ENCODE assay signal across 14 cellular contexts in the genomic region with DNA sequence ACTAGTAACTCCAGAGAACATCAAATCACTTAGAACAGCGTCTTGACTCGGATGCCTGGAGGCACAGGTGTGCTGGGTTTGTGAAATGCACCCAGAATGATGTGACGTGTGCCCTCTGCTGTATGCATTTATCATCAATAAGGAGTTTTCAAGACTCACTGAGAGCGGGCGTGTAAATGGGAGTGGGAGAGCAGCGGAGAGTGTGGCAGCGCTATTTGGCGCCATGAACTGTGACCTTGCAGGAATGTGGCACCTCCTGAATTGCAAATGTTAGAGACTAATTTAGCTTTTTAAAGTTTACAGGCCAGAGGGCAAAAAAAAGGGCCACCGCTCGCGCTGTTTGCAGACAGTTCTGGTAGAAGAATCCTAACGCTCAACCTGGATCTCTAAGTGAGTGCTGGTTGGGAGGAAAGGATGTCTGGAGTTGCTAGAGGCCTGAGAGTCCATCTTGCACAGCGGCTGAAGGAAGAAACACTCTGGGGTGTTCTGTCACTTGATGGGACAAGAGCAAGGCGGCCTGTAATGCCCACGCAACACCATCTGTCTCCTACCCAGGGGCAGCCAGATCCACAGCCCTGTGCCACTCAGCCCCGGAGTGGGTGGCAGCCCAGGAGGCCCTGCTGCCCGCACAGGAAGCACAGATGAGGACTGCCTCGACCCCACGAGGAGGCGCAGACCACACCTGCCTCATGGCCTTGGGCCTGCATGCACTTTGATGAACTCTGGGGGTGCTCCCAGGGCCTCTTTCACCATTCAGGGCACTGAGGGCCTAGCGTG. TPM values are rescaled to one million over a fixed set of nuclear protein-coding genes. Genes with fewer than 3 reads are reported as not detected.
DNase-seq lines count a peak whose midpoint lies in the region; ATAC-seq, FAIRE-seq and TF ChIP-seq lines count a peak whose summit lies in the region.
"Had no signal": no experiment of that assay in that cellular context is flagged by ENCODE, and none has a peak within 500 bp of the region (broad histone marks: within the 10 kb centered on the region; RNA-seq: fewer than 3 reads in every experiment).

No MANE protein-coding gene starts in this region.

- H3K27me3 ChIP-seq in HepG2 (ENCODE audit: control insufficient read depth in 1 of 2, insufficient read depth in 2 of 2, low read length in 2 of 2): no peaks in the 10 kb centered on the region
- H3K27me3 ChIP-seq in right lobe of liver: no peaks in the 10 kb centered on the region
- no peaks in the 10 kb centered on the region for H3K27me3 ChIP-seq in foreskin keratinocyte
- H3K27me3 ChIP-seq: suprapubic skin had no signal

- H3K4me1 ChIP-seq in HepG2 (ENCODE audit: insufficient read depth, low read length) (peaks cover 100% of the 10 kb centered on the region), right lobe of liver (peaks cover 0 to 75% (median 40%) of the 10 kb centered on the region in 4 donors), foreskin keratinocyte (no peaks in the 10 kb centered on the region)

- H3K36me3 ChIP-seq in HepG2 (replicated peaks in 1 of 2; ENCODE audit: control insufficient read depth in 1 of 2, insufficient read depth in 2 of 2, low read length in 2 of 2) (peaks cover 0 to 7% of the 10 kb centered on the region in 2 experiments; a peak in 2 of 5 replicates), right lobe of liver (no peaks in the 10 kb centered on the region)

- no peaks in the 10 kb centered on the region for H3K27me3 Mint-ChIP-seq in T-helper 17 cell
- no peaks in the 10 kb centered on the region for H3K27me3 Mint-ChIP-seq in type B pancreatic cell

- BruUV-seq in HepG2 (replicated peaks; lab: Mats Ljungman, UMichigan): no TSS peak

- intact Hi-C loops in HepG2 (cut with micrococcal nuclease; ENCODE audit: unreplicated experiment): no loop called here
- intact Hi-C loops in right lobe of liver (cut with DNase I): no loop called here

- CTCF ChIA-PET in HepG2 (lab: Yijun Ruan, JAX; ENCODE audit: low intra/inter-chr PET ratio, low total read pairs): no interaction called here

- no peak for FAIRE-seq in HepG2 (lab: Jason Lieb, UNC)

- H3K4me2 ChIP-seq in HepG2 (ENCODE audit: low read depth, low read length): no peak overlapping the region
- H3K4me2 ChIP-seq: KMS-11 had no signal

- peak overlapping the region; percentile 12; the same call in 1 of the 2 replicates for H3K9ac ChIP-seq in HepG2 (ENCODE audit: insufficient read depth, low read depth, low read length)
- H3K9ac ChIP-seq: KMS-11 had no signal

- peak overlapping the region; percentile 58 for H3K4me3 Mint-ChIP-seq in T-helper 17 cell
- H3K4me3 Mint-ChIP-seq in type B pancreatic cell: peak overlapping the region; percentile 60

- H2AFZ ChIP-seq in HepG2 (ENCODE audit: low read length): no peak overlapping the region

- peaks cover 89% of the 10 kb centered on the region for H3K79me2 ChIP-seq in HepG2 (ENCODE audit: insufficient read depth, low read length)

- peaks cover 5% of the 10 kb centered on the region; the same call in 1 of the 2 replicates for H4K20me1 ChIP-seq in HepG2 (ENCODE audit: insufficient read depth, low read length)

- no peak for TF ChIP-seq RAD21 in HepG2 (CRISPR knock-in tag; IDR thresholded peaks at IDR 0.05)

- TF ChIP-seq CTCF in HepG2 (CRISPR knock-in tag; IDR thresholded peaks at IDR 0.05) (no peak), right lobe of liver (IDR thresholded peaks at IDR 0.05) (no peak), foreskin keratinocyte (conservative IDR thresholded peaks at IDR 0.05) (peak; percentile 9), type B pancreatic cell (conservative IDR thresholded peaks at IDR 0.05) (no peak)

- POLR2A ChIA-PET in HepG2 (lab: Yijun Ruan, JAX): interaction anchor here (3.4 kb wide), 1 partner anchor 54 kb away, joined by 13 read pairs; the partner anchor contains the start of genes NDUFA11 and VMAC

- peak overlapping the region; percentile 43 for H3K27ac ChIP-seq in HepG2 (ENCODE audit: extremely low read length, insufficient read depth, low read length)
- H3K27ac ChIP-seq in right lobe of liver: no peak overlapping the region
- H3K27ac ChIP-seq in foreskin keratinocyte: no peak overlapping the region
- H3K27ac ChIP-seq: KMS-11, suprapubic skin had no signal

- peak overlapping the region; percentile 99 for H3K27ac Mint-ChIP-seq in T-helper 17 cell
- H3K27ac Mint-ChIP-seq in type B pancreatic cell: peak overlapping the region; percentile 88

- TF ChIP-seq POLR2A in HepG2 (IDR thresholded peaks at IDR 0.05; ENCODE audit: insufficient read depth in 1 of 2, low read depth in 2 of 2, low read length in 2 of 2) (no peak), right lobe of liver (IDR thresholded peaks at IDR 0.05) (no peak)

- H3K4me1 Mint-ChIP-seq in T-helper 17 cell: peaks cover 55% of the 10 kb centered on the region
- peaks cover 71% of the 10 kb centered on the region for H3K4me1 Mint-ChIP-seq in type B pancreatic cell (ENCODE audit: unreplicated experiment)

- WGBS in HepG2 (ENCODE audit: low lambda C conversion rate): 82% methylated on average over 16 of the region's 21 CpGs
- WGBS in right lobe of liver (ENCODE audit: insufficient coverage, low coverage, low lambda C conversion rate, missing lambda C conversion rate): 58% methylated on average over 8 of the region's 21 CpGs

- DNase-seq in HepG2 (ENCODE audit: low spot score) (no peak), right lobe of liver (no peak), T-helper 17 cell (no peak), foreskin keratinocyte (no peak), type B pancreatic cell (ENCODE audit: extremely low spot score, unreplicated experiment) (no peak), NCI-H2029 treated with DMSO at 0.1 percent for 48 hours (lab: John Stamatoyannopoulos, UW) (no peak)
- DNase-seq: foreskin fibroblast, GF-D8, NCI-H187 treated with DMSO at 0.1 percent for 48 hours had no signal

- in situ Hi-C loops in HepG2 (cut with HindIII; ENCODE audit: extremely low pct_ligation_motif_present, low pct_unique_long_range_greater_than_20kb): no loop called here

- ATAC-seq in HepG2: no peak
- ATAC-seq in right lobe of liver: no peak
- ATAC-seq in T-helper 17 cell: no peak
- no peak for ATAC-seq in foreskin keratinocyte
- no peak for ATAC-seq in HG03378 (IDR thresholded peaks at IDR 0.05; ENCODE audit: unreplicated experiment)
- ATAC-seq: sciatic nerve had no signal

- no peak overlapping the region for H3K4me3 ChIP-seq in HepG2 (replicated peaks in 1 of 3; ENCODE audit: insufficient read depth in 1 of 3, low read depth in 2 of 3, low read length in 3 of 3)
- H3K4me3 ChIP-seq in right lobe of liver: no peak overlapping the region
- H3K4me3 ChIP-seq: coronary artery, suprapubic skin had no signal

- H3K9me3 ChIP-seq in HepG2 (ENCODE audit: low read length) (no peaks in the 10 kb centered on the region), right lobe of liver (no peaks in the 10 kb centered on the region), T-helper 17 cell (ENCODE audit: control insufficient read depth, low read length, poor library complexity, severe bottlenecking) (no peaks in the 10 kb centered on the region)
- H3K9me3 ChIP-seq: suprapubic skin had no signal

- TF ChIP-seq EP300 in HepG2 (IDR thresholded peaks at IDR 0.05; ENCODE audit: low read depth in 2 of 2, low read length in 2 of 2) (no peak), HepG2 (CRISPR knock-in tag; IDR thresholded peaks at IDR 0.05; ENCODE audit: borderline replicate concordance) (no peak)

- H3K9me3 Mint-ChIP-seq in type B pancreatic cell: no peaks in the 10 kb centered on the region

- no peaks in the 10 kb centered on the region for H3K36me3 Mint-ChIP-seq in T-helper 17 cell (ENCODE audit: low read depth)
- H3K36me3 Mint-ChIP-seq in type B pancreatic cell: no peaks in the 10 kb centered on the region

RNA-seq across cellular contexts. Expression of gene RANBP3, which starts 19.7 kb away (rescaled TPM):
- total RNA-seq in HepG2 (2016; rRNA removed; fragmentation: Illumina TruSeq; extraction: Trizol) (37.2 and 39.5 TPM in 2 replicates), right lobe of liver (10 to 100 TPM; 21.7 to 49.5 (median 24.5) TPM), T-helper 17 cell (10 to 100 TPM; 76.8 to 86.9 TPM), foreskin keratinocyte (54.7 and 56.3 TPM in 2 replicates), type B pancreatic cell (ENCODE audit: low replicate concordance) (75.5 and 92.4 TPM in 2 replicates)
- total RNA-seq in HepG2 (2016; cell fraction: cytosol; rRNA removed; fragmentation: Illumina TruSeq; extraction: Trizol; ENCODE audit: low read depth): 15.1 and 18.2 TPM in 2 replicates
- total RNA-seq in HepG2 (2016; cell fraction: insoluble cytoplasmic fraction; rRNA removed; fragmentation: Illumina TruSeq; extraction: Trizol): 27.1 and 40.8 TPM in 2 replicates
- 19.4 and 20.4 TPM in 2 replicates for total RNA-seq in HepG2 (2016; cell fraction: membrane; rRNA removed; fragmentation: Illumina TruSeq; extraction: Trizol)
- 47.7 and 56.8 TPM in 2 replicates for total RNA-seq in HepG2 (2016; cell fraction: nucleus; rRNA removed; fragmentation: Illumina TruSeq; extraction: Trizol)
- polyA plus RNA-seq in HepG2 (2011; rRNA removed) (149 and 151 TPM in 2 replicates), foreskin keratinocyte (47.2 and 53.1 TPM in 2 replicates)
- 91.7 and 149 TPM in 2 replicates for polyA plus RNA-seq in HepG2 (2011; cell fraction: cytosol; rRNA removed)
- 233 and 293 TPM in 2 replicates for polyA plus RNA-seq in HepG2 (2011; cell fraction: nucleus; rRNA removed)
- polyA plus RNA-seq in HepG2 (2012): 62.1 and 64.6 TPM in 2 replicates
- polyA plus RNA-seq in HepG2 (2016; cell fraction: cytosol; fragmentation: Illumina TruSeq; extraction: Trizol; ENCODE audit: low read depth): 10.3 and 11.7 TPM in 2 replicates
- 53.5 and 62.0 TPM in 2 replicates for polyA plus RNA-seq in HepG2 (2016; cell fraction: insoluble cytoplasmic fraction; fragmentation: Illumina TruSeq; extraction: Trizol; ENCODE audit: low read depth)
- 18.2 and 24.3 TPM in 2 replicates for polyA plus RNA-seq in HepG2 (2016; cell fraction: membrane; fragmentation: Illumina TruSeq; extraction: Trizol; ENCODE audit: low read depth)
- polyA plus RNA-seq in HepG2 (2016; cell fraction: nucleus; fragmentation: Illumina TruSeq; extraction: Trizol; ENCODE audit: insufficient read depth, low read depth): 127 and 170 TPM in 2 replicates
- 43.2 and 193 TPM in 2 replicates for polyA minus RNA-seq in HepG2 (2011; rRNA and poly(A)+ RNA removed; ENCODE audit: low replicate concordance)
- polyA minus RNA-seq in HepG2 (2011; cell fraction: cytosol; rRNA and poly(A)+ RNA removed): 76.9 and 86.6 TPM in 2 replicates
- polyA minus RNA-seq in HepG2 (2011; cell fraction: nucleus; rRNA and poly(A)+ RNA removed): 74.3 and 80.3 TPM in 2 replicates

RNA-seq across cellular contexts. Expression of gene CAPS, which starts 44.2 kb away (rescaled TPM):
- 1.7 and 3.1 TPM in 2 replicates for total RNA-seq in HepG2 (2016; rRNA removed; fragmentation: Illumina TruSeq; extraction: Trizol)
- total RNA-seq in HepG2 (2016; cell fraction: cytosol; rRNA removed; fragmentation: Illumina TruSeq; extraction: Trizol; ENCODE audit: low read depth): 0.40 and 0.53 TPM in 2 replicates
- total RNA-seq in HepG2 (2016; cell fraction: insoluble cytoplasmic fraction; rRNA removed; fragmentation: Illumina TruSeq; extraction: Trizol): 1.1 and 3.0 TPM in 2 replicates
- total RNA-seq in HepG2 (2016; cell fraction: membrane; rRNA removed; fragmentation: Illumina TruSeq; extraction: Trizol): 1.2 and 1.4 TPM in 2 replicates
- total RNA-seq in HepG2 (2016; cell fraction: nucleus; rRNA removed; fragmentation: Illumina TruSeq; extraction: Trizol): 2.6 and 2.9 TPM in 2 replicates
- 3.1 and 4.5 TPM in 2 replicates for polyA plus RNA-seq in HepG2 (2011; rRNA removed)
- polyA plus RNA-seq in HepG2 (2011; cell fraction: cytosol; rRNA removed): 2.9 and 3.5 TPM in 2 replicates
- 19.5 and 22.9 TPM in 2 replicates for polyA plus RNA-seq in HepG2 (2011; cell fraction: nucleus; rRNA removed)
- 1.8 and 1.9 TPM in 2 replicates for polyA plus RNA-seq in HepG2 (2012)
- polyA plus RNA-seq in HepG2 (2016; cell fraction: cytosol; fragmentation: Illumina TruSeq; extraction: Trizol; ENCODE audit: low read depth): 0.40 and 0.43 TPM in 2 replicates
- 1.1 and 1.4 TPM in 2 replicates for polyA plus RNA-seq in HepG2 (2016; cell fraction: insoluble cytoplasmic fraction; fragmentation: Illumina TruSeq; extraction: Trizol; ENCODE audit: low read depth)
- 0.61 and 0.87 TPM in 2 replicates for polyA plus RNA-seq in HepG2 (2016; cell fraction: membrane; fragmentation: Illumina TruSeq; extraction: Trizol; ENCODE audit: low read depth)
- polyA plus RNA-seq in HepG2 (2016; cell fraction: nucleus; fragmentation: Illumina TruSeq; extraction: Trizol; ENCODE audit: insufficient read depth, low read depth): 10.1 and 13.8 TPM in 2 replicates
- polyA minus RNA-seq in HepG2 (2011; rRNA and poly(A)+ RNA removed; ENCODE audit: low replicate concordance): 0.28 and 3.1 TPM in 2 replicates
- polyA minus RNA-seq in HepG2 (2011; cell fraction: cytosol; rRNA and poly(A)+ RNA removed): 0.40 and 1.1 TPM in 2 replicates
- 3.0 and 3.1 TPM in 2 replicates for polyA minus RNA-seq in HepG2 (2011; cell fraction: nucleus; rRNA and poly(A)+ RNA removed)
- 1 to 10 TPM; 1.1 to 7.9 (median 5.0) TPM for total RNA-seq in right lobe of liver
- total RNA-seq in T-helper 17 cell: 10 to 100 TPM; 41.0 to 47.1 TPM
- total RNA-seq in foreskin keratinocyte: 1.4 and 2.6 TPM in 2 replicates
- polyA plus RNA-seq in foreskin keratinocyte: 1.4 and 2.9 TPM in 2 replicates
- 13.9 and 14.1 TPM in 2 replicates for total RNA-seq in type B pancreatic cell (ENCODE audit: low replicate concordance)

RNA-seq across cellular contexts. Expression of gene VMAC, which starts 53.6 kb away (rescaled TPM):
- total RNA-seq in HepG2 (2016; rRNA removed; fragmentation: Illumina TruSeq; extraction: Trizol): 1.2 and 2.4 TPM in 2 replicates
- total RNA-seq in HepG2 (2016; cell fraction: cytosol; rRNA removed; fragmentation: Illumina TruSeq; extraction: Trizol; ENCODE audit: low read depth): 1.2 and 2.0 TPM in 2 replicates
- 1.1 and 2.6 TPM in 2 replicates for total RNA-seq in HepG2 (2016; cell fraction: insoluble cytoplasmic fraction; rRNA removed; fragmentation: Illumina TruSeq; extraction: Trizol)
- total RNA-seq in HepG2 (2016; cell fraction: membrane; rRNA removed; fragmentation: Illumina TruSeq; extraction: Trizol): 1.6 and 2.0 TPM in 2 replicates
- 2.4 and 2.8 TPM in 2 replicates for total RNA-seq in HepG2 (2016; cell fraction: nucleus; rRNA removed; fragmentation: Illumina TruSeq; extraction: Trizol)
- 2.4 and 3.1 TPM in 2 replicates for polyA plus RNA-seq in HepG2 (2011; rRNA removed)
- polyA plus RNA-seq in HepG2 (2011; cell fraction: cytosol; rRNA removed): 1.3 and 1.9 TPM in 2 replicates
- polyA plus RNA-seq in HepG2 (2011; cell fraction: nucleus; rRNA removed): 12.9 and 13.7 TPM in 2 replicates
- 0.61 and 1.0 TPM in 2 replicates for polyA plus RNA-seq in HepG2 (2012)
- 0.49 and 0.65 TPM in 2 replicates for polyA plus RNA-seq in HepG2 (2016; cell fraction: cytosol; fragmentation: Illumina TruSeq; extraction: Trizol; ENCODE audit: low read depth)
- 0.78 and 1.4 TPM in 2 replicates for polyA plus RNA-seq in HepG2 (2016; cell fraction: insoluble cytoplasmic fraction; fragmentation: Illumina TruSeq; extraction: Trizol; ENCODE audit: low read depth)
- polyA plus RNA-seq in HepG2 (2016; cell fraction: membrane; fragmentation: Illumina TruSeq; extraction: Trizol; ENCODE audit: low read depth): 0.82 and 0.91 TPM in 2 replicates
- polyA plus RNA-seq in HepG2 (2016; cell fraction: nucleus; fragmentation: Illumina TruSeq; extraction: Trizol; ENCODE audit: insufficient read depth, low read depth): 4.8 and 5.0 TPM in 2 replicates
- polyA minus RNA-seq in HepG2 (2011; rRNA and poly(A)+ RNA removed; ENCODE audit: low replicate concordance): 0.33 and 2.8 TPM in 2 replicates
- polyA minus RNA-seq in HepG2 (2011; cell fraction: cytosol; rRNA and poly(A)+ RNA removed): 0.59 and 1.2 TPM in 2 replicates
- polyA minus RNA-seq in HepG2 (2011; cell fraction: nucleus; rRNA and poly(A)+ RNA removed): 3.7 and 4.2 TPM in 2 replicates
- total RNA-seq in right lobe of liver: 1 to 10 TPM; 1.7 to 3.9 (median 2.8) TPM
- 10 to 100 TPM; 24.6 TPM for total RNA-seq in T-helper 17 cell
- 1.5 and 2.1 TPM in 2 replicates for total RNA-seq in foreskin keratinocyte
- polyA plus RNA-seq in foreskin keratinocyte: 0.89 and 1.2 TPM in 2 replicates
- 7.1 and 7.4 TPM in 2 replicates for total RNA-seq in type B pancreatic cell (ENCODE audit: low replicate concordance)

RNA-seq across cellular contexts. Expression of gene NDUFA11, which starts 54.7 kb away (rescaled TPM):
- total RNA-seq in HepG2 (2016; rRNA removed; fragmentation: Illumina TruSeq; extraction: Trizol) (378 and 396 TPM in 2 replicates), right lobe of liver (100 to 1,000 TPM; 108 to 161 (median 157) TPM), T-helper 17 cell (100 to 1,000 TPM; 102 to 108 TPM), foreskin keratinocyte (283 and 287 TPM in 2 replicates), type B pancreatic cell (ENCODE audit: low replicate concordance) (253 and 265 TPM in 2 replicates)
- 206 and 277 TPM in 2 replicates for total RNA-seq in HepG2 (2016; cell fraction: cytosol; rRNA removed; fragmentation: Illumina TruSeq; extraction: Trizol; ENCODE audit: low read depth)
- 384 and 456 TPM in 2 replicates for total RNA-seq in HepG2 (2016; cell fraction: insoluble cytoplasmic fraction; rRNA removed; fragmentation: Illumina TruSeq; extraction: Trizol)
- total RNA-seq in HepG2 (2016; cell fraction: membrane; rRNA removed; fragmentation: Illumina TruSeq; extraction: Trizol): 192 and 280 TPM in 2 replicates
- total RNA-seq in HepG2 (2016; cell fraction: nucleus; rRNA removed; fragmentation: Illumina TruSeq; extraction: Trizol): 124 and 130 TPM in 2 replicates
- polyA plus RNA-seq in HepG2 (2011; rRNA removed) (286 and 302 TPM in 2 replicates), foreskin keratinocyte (511 and 568 TPM in 2 replicates)
- 407 and 879 TPM in 2 replicates for polyA plus RNA-seq in HepG2 (2011; cell fraction: cytosol; rRNA removed)
- 341 and 384 TPM in 2 replicates for polyA plus RNA-seq in HepG2 (2011; cell fraction: nucleus; rRNA removed)
- polyA plus RNA-seq in HepG2 (2012): 182 and 188 TPM in 2 replicates
- polyA plus RNA-seq in HepG2 (2016; cell fraction: cytosol; fragmentation: Illumina TruSeq; extraction: Trizol; ENCODE audit: low read depth): 245 and 314 TPM in 2 replicates
- polyA plus RNA-seq in HepG2 (2016; cell fraction: insoluble cytoplasmic fraction; fragmentation: Illumina TruSeq; extraction: Trizol; ENCODE audit: low read depth): 420 and 459 TPM in 2 replicates
- polyA plus RNA-seq in HepG2 (2016; cell fraction: membrane; fragmentation: Illumina TruSeq; extraction: Trizol; ENCODE audit: low read depth): 204 and 246 TPM in 2 replicates
- polyA plus RNA-seq in HepG2 (2016; cell fraction: nucleus; fragmentation: Illumina TruSeq; extraction: Trizol; ENCODE audit: insufficient read depth, low read depth): 232 and 235 TPM in 2 replicates
- polyA minus RNA-seq in HepG2 (2011; rRNA and poly(A)+ RNA removed; ENCODE audit: low replicate concordance): 32.1 and 88.3 TPM in 2 replicates
- polyA minus RNA-seq in HepG2 (2011; cell fraction: cytosol; rRNA and poly(A)+ RNA removed): 38.6 and 41.0 TPM in 2 replicates
- 16.5 and 21.2 TPM in 2 replicates for polyA minus RNA-seq in HepG2 (2011; cell fraction: nucleus; rRNA and poly(A)+ RNA removed)
